In genomic region chr3:137792633-137793271, GRCh38 we compare ENCODE assay signal across 8 cellular contexts. TPM values are rescaled to one million over a fixed set of nuclear protein-coding genes. Genes with fewer than 3 reads are reported as not detected.
DNase-seq lines count a peak whose midpoint lies in the region; ATAC-seq and TF ChIP-seq lines count a peak whose summit lies in the region.

No MANE protein-coding gene starts in this region.

- ATAC-seq in GM19395 (IDR thresholded peaks at IDR 0.05; ENCODE audit: unreplicated experiment) (no peak), GM21515 (IDR thresholded peaks at IDR 0.05; ENCODE audit: unreplicated experiment) (no peak)

- peak; percentile 6 for DNase-seq in DMS79 treated with DMSO at 0.1 percent for 48 hours (lab: John Stamatoyannopoulos, UW)
- DNase-seq in DMS79 (lab: John Stamatoyannopoulos, UW): no peak
- DNase-seq in LHCN-M2 (ENCODE audit: low read depth): peak; percentile 37
- peak; percentile 11 for DNase-seq in astrocyte of the hippocampus (ENCODE audit: low read depth, low spot score)
- peak; percentile 34 for DNase-seq in myocyte (ENCODE audit: low read depth)
- no peak for DNase-seq in uterus

- no peaks in the 10 kb centered on the region for H3K4me1 ChIP-seq in uterus

- H3K27ac ChIP-seq in uterus: no peak overlapping the region

- intact Hi-C loops in uterus (cut with DNase I; ENCODE audit: low total_unique reads): no loop called here

- TF ChIP-seq CTCF in uterus (IDR thresholded peaks at IDR 0.05): peak in 1 of 4 experiments; percentile 28

- TF ChIP-seq POLR2A in uterus (IDR thresholded peaks at IDR 0.05): no peak

- no peaks in the 10 kb centered on the region for H3K9me3 ChIP-seq in uterus

- H3K27me3 ChIP-seq in uterus: no peaks in the 10 kb centered on the region

- no peak overlapping the region for H3K4me3 ChIP-seq in uterus

- H3K36me3 ChIP-seq in uterus: no peaks in the 10 kb centered on the region

RNA-seq across cellular contexts. Expression of gene SOX14, which starts 28.6 kb away (rescaled TPM):
- not detected in 2 replicates for total RNA-seq in LHCN-M2 (2014; rRNA removed)
- not detected for polyA plus RNA-seq in LHCN-M2 (2012)
- total RNA-seq in myocyte: not detected in 2 replicates
- not detected for polyA plus RNA-seq in myocyte (2012)
- under 1 TPM in 1 of 4 donors, not detected in 3; 0.14 TPM for total RNA-seq in uterus

Comparison
In these comparisons a context has a peak if more than half of its experiments do, and no peak if none do; other contexts are left out.
1. DNase-seq: peak in DMS79 treated with DMSO at 0.1 percent for 48 hours (single experiment), LHCN-M2 (single experiment), astrocyte of the hippocampus (single experiment) and myocyte (single experiment); none in DMS79 (single experiment) and uterus (0 of 2).